Comparison of ENCODE assay signal across 15 cellular contexts in genomic region chr10:32241946-32242345, GRCh38.
DNase-seq lines count a peak whose midpoint lies in the region; ATAC-seq and TF ChIP-seq lines count a peak whose summit lies in the region.
"Had no signal": no experiment of that assay in that cellular context is flagged by ENCODE, and none has a peak within 500 bp of the region (broad histone marks: within the 10 kb centered on the region; RNA-seq: fewer than 3 reads in every experiment).

No MANE protein-coding gene starts in this region.

- peak; percentile 34 for DNase-seq in EH (ENCODE audit: low read depth)
- DNase-seq in fibroblast of gingiva (ENCODE audit: low read depth), result peak; percentile 26
- DNase-seq in progenitor cell of endocrine pancreas (ENCODE audit: low spot score, unreplicated experiment), result no peak
- DNase-seq in stimulated activated CD4-positive, alpha-beta T cell treated with anti-CD3 and anti-CD28 coated beads, Interleukin-4, amount 100 ng/mL, for 4 hours, result no peak
- no peak for DNase-seq in sciatic nerve (ENCODE audit: low spot score)
- DNase-seq in hepatic stellate cell (ENCODE audit: low spot score), result no peak
- DNase-seq: 8988T; BE2C; C1 segment of cervical spinal cord; Caco-2; CD4-positive, CD25-positive, alpha-beta regulatory T cell; CD8-positive, alpha-beta memory T cell; GDM1 had no signal

- no peaks in the 10 kb centered on the region for H3K27me3 Mint-ChIP-seq in activated T-helper 17 cell treated with anti-CD3 and anti-CD28 coated beads, Interleukin-2, amount 50 U/mL, for 72 hours
- no peaks in the 10 kb centered on the region for H3K27me3 Mint-ChIP-seq in progenitor cell of endocrine pancreas
- H3K27me3 Mint-ChIP-seq: CD4-positive, CD25-positive, alpha-beta regulatory T cell had no signal

- H3K27ac Mint-ChIP-seq in activated T-helper 17 cell treated with anti-CD3 and anti-CD28 coated beads, Interleukin-2, amount 50 U/mL, for 72 hours, result peak overlapping the region; percentile 28
- H3K27ac Mint-ChIP-seq in progenitor cell of endocrine pancreas, result peak overlapping the region; percentile 36
- H3K27ac Mint-ChIP-seq: CD4-positive, CD25-positive, alpha-beta regulatory T cell; CD8-positive, alpha-beta memory T cell had no signal

- no peaks in the 10 kb centered on the region for H3K9me3 Mint-ChIP-seq in activated T-helper 17 cell treated with anti-CD3 and anti-CD28 coated beads, Interleukin-2, amount 50 U/mL, for 72 hours
- H3K9me3 Mint-ChIP-seq in progenitor cell of endocrine pancreas (ENCODE audit: low read depth), result no peaks in the 10 kb centered on the region
- H3K9me3 Mint-ChIP-seq: CD8-positive, alpha-beta memory T cell had no signal

- ATAC-seq in activated T-helper 17 cell treated with anti-CD3 and anti-CD28 coated beads, Interleukin-2, amount 50 U/mL, for 72 hours (replicated peaks), result no peak
- ATAC-seq in GM21786 (IDR thresholded peaks at IDR 0.05; ENCODE audit: unreplicated experiment) (no peak), sciatic nerve (no peak)

- H3K36me3 Mint-ChIP-seq in activated T-helper 17 cell treated with anti-CD3 and anti-CD28 coated beads, Interleukin-2, amount 50 U/mL, for 72 hours (ENCODE audit: low read depth), result peaks cover 6% of the 10 kb centered on the region
- no peaks in the 10 kb centered on the region for H3K36me3 Mint-ChIP-seq in progenitor cell of endocrine pancreas (ENCODE audit: insufficient read depth)
- H3K36me3 Mint-ChIP-seq: CD4-positive, CD25-positive, alpha-beta regulatory T cell had no signal

- no peak overlapping the region for H3K4me3 Mint-ChIP-seq in activated T-helper 17 cell treated with anti-CD3 and anti-CD28 coated beads, Interleukin-2, amount 50 U/mL, for 72 hours
- no peak overlapping the region for H3K4me3 Mint-ChIP-seq in progenitor cell of endocrine pancreas (ENCODE audit: low read depth)
- H3K4me3 Mint-ChIP-seq: CD4-positive, CD25-positive, alpha-beta regulatory T cell; CD8-positive, alpha-beta memory T cell had no signal

- peaks cover 12% of the 10 kb centered on the region for H3K4me1 Mint-ChIP-seq in activated T-helper 17 cell treated with anti-CD3 and anti-CD28 coated beads, Interleukin-2, amount 50 U/mL, for 72 hours
- peaks cover 1% of the 10 kb centered on the region for H3K4me1 Mint-ChIP-seq in progenitor cell of endocrine pancreas (ENCODE audit: low read depth)

- intact Hi-C loops in sciatic nerve (cut with DNase I), result no loop called here

- TF ChIP-seq CTCF in progenitor cell of endocrine pancreas (IDR thresholded peaks at IDR 0.05; ENCODE audit: unreplicated experiment), result no peak

Comparison
In these comparisons a context has a peak if more than half of its experiments do, and no peak if none do; other contexts are left out.
1. DNase-seq: peak in EH (single experiment) and fibroblast of gingiva (single experiment); none in progenitor cell of endocrine pancreas (single experiment), stimulated activated CD4-positive, alpha-beta T cell treated with anti-CD3 and anti-CD28 coated beads, Interleukin-4, amount 100 ng/mL, for 4 hours (0 of 2), sciatic nerve (single experiment) and hepatic stellate cell (single experiment).